ENCODE assay signal across 14 cellular contexts in the genomic region with DNA sequence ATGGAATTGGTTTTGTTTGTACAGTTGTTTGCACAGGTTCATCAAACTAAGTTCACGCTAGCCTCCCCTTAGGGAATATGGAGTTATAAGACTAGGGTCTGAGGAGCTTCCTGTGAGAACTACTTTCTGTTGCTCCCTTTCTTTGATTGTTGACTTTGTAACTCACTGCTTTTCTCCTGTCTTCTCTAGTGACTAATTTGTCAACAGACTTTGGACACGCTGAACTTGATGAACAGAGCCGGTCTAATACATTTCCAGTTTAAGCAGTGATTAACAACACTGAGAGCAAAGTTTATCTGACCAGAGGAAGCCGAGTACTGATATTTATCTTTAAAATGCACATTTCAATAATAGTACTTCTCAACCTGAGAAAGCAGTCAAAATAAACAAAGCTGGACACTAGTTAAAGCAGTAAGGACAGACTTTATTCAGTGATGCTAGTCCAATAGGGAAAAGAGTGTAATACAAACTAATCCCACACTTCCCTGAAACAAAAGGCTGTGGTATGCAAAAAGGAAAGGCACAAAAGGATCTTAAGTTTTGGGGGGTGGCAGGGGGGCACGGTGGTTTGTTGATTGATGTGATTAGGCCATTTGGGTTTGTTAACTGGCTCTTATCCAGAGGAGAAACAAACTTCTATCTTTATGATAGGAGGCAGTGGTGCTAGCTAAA. TPM values are rescaled to one million over a fixed set of nuclear protein-coding genes. Genes with fewer than 3 reads are reported as not detected.
DNase-seq lines count a peak whose midpoint lies in the region; ATAC-seq and TF ChIP-seq lines count a peak whose summit lies in the region.
"Had no signal": no experiment of that assay in that cellular context is flagged by ENCODE, and none has a peak within 500 bp of the region (broad histone marks: within the 10 kb centered on the region; RNA-seq: fewer than 3 reads in every experiment).

No MANE protein-coding gene starts in this region.

- H3K9ac ChIP-seq in DND-41 (ENCODE audit: low read depth, low read length): no peak overlapping the region

- H3K36me3 Mint-ChIP-seq in neural crest cell (ENCODE audit: low read depth): no peaks in the 10 kb centered on the region
- H3K36me3 Mint-ChIP-seq: CD4-positive, CD25-positive, alpha-beta regulatory T cell had no signal

- H3K4me1 ChIP-seq in DND-41 (ENCODE audit: insufficient read depth, low read length) (peaks cover 25% of the 10 kb centered on the region), tibial nerve (peaks cover 0 to 27% (median 9%) of the 10 kb centered on the region in 4 donors)
- H3K4me1 ChIP-seq: breast epithelium had no signal

- H3K4me3 Mint-ChIP-seq in neural crest cell: peak overlapping the region; percentile 54
- H3K4me3 Mint-ChIP-seq: stimulated activated naive B cell treated with anti-CD40 and anti-IgM and Interleukin-4, amounts not matched to agents 10 μg/mL and 1 μg/mL and 100 μg/mL, for 72 hours had no signal

- TF ChIP-seq EP300 in tibial nerve (IDR thresholded peaks at IDR 0.05): no peak

- peaks cover 25% of the 10 kb centered on the region for H3K4me1 Mint-ChIP-seq in neural crest cell

- no peak overlapping the region for H3K4me3 ChIP-seq in DND-41 (ENCODE audit: low read depth in 1 of 2, low read length in 2 of 2)
- H3K4me3 ChIP-seq in fibroblast of villous mesenchyme (ENCODE audit: low read depth, low read length): no peak overlapping the region
- H3K4me3 ChIP-seq in tibial nerve: no peak overlapping the region
- H3K4me3 ChIP-seq: breast epithelium, sigmoid colon had no signal

- H3K36me3 ChIP-seq in DND-41 (ENCODE audit: insufficient read depth, low read length) (no peaks in the 10 kb centered on the region), tibial nerve (no peaks in the 10 kb centered on the region)
- H3K36me3 ChIP-seq: breast epithelium, sigmoid colon had no signal

- peaks cover 5% of the 10 kb centered on the region for H3K27me3 Mint-ChIP-seq in neural crest cell (ENCODE audit: low read depth)
- H3K27me3 Mint-ChIP-seq: stimulated activated naive B cell treated with anti-CD40 and anti-IgM and Interleukin-4, amounts not matched to agents 10 μg/mL and 1 μg/mL and 100 μg/mL, for 72 hours had no signal

- H3K4me2 ChIP-seq in DND-41 (ENCODE audit: insufficient read depth, low read length): no peak overlapping the region

- H3K27ac Mint-ChIP-seq in neural crest cell (ENCODE audit: unreplicated experiment): no peak overlapping the region
- H3K27ac Mint-ChIP-seq: stimulated activated naive B cell treated with anti-CD40 and anti-IgM and Interleukin-4, amounts not matched to agents 10 μg/mL and 1 μg/mL and 100 μg/mL, for 72 hours had no signal

- WGBS in tibial nerve, 2 donors: 32 to 39% methylated on average over 5 of the region's 5 CpGs

- H4K20me1 ChIP-seq in DND-41 (ENCODE audit: insufficient read depth, low read length): no peaks in the 10 kb centered on the region

- H3K27me3 ChIP-seq in DND-41 (ENCODE audit: insufficient read depth, low read length, poor library complexity) (no peaks in the 10 kb centered on the region), tibial nerve (no peaks in the 10 kb centered on the region)
- H3K27me3 ChIP-seq: breast epithelium, sigmoid colon had no signal

- DNase-seq in DND-41: no peak
- DNase-seq in NCI-H748 (lab: John Stamatoyannopoulos, UW; ENCODE audit: unreplicated experiment): peak; percentile 44
- DNase-seq in fibroblast of villous mesenchyme (ENCODE audit: low read depth): peak; percentile 18
- no peak for DNase-seq in neural crest cell (ENCODE audit: low read depth, low spot score)
- DNase-seq in tibial nerve (ENCODE audit: low spot score in 2 of 2): no peak
- DNase-seq in HCEC 1CT: no peak
- DNase-seq in dermis blood vessel endothelial cell: no peak
- no peak for DNase-seq in NCI-H2227 (lab: John Stamatoyannopoulos, UW; ENCODE audit: unreplicated experiment)
- DNase-seq: activated effector memory CD4-positive, alpha-beta T cell treated with Interleukin-2 at 50 U/mL for 16 hours; CD4-positive, CD25-positive, alpha-beta regulatory T cell; islet precursor cell; sigmoid colon; stimulated activated naive B cell treated with anti-CD40 and anti-IgM and Interleukin-4, amounts not matched to agents 10 μg/mL and 1 μg/mL and 100 μg/mL, for 72 hours had no signal

- H2AFZ ChIP-seq in DND-41 (ENCODE audit: low read depth, low read length): peak overlapping the region; percentile 53; the same call in 1 of the 2 replicates

- H3K27ac ChIP-seq in DND-41 (ENCODE audit: low read length): no peak overlapping the region
- H3K27ac ChIP-seq in tibial nerve: no peak overlapping the region
- H3K27ac ChIP-seq: breast epithelium, sigmoid colon had no signal

- no peak for TF ChIP-seq POLR2A in tibial nerve (IDR thresholded peaks at IDR 0.05)

- peaks cover 34% of the 10 kb centered on the region for H3K79me2 ChIP-seq in DND-41 (ENCODE audit: insufficient read depth, low read length)

- no peak for ATAC-seq in DND-41 (ENCODE audit: insufficient read depth, low read depth)
- ATAC-seq: stimulated activated naive B cell treated with anti-CD40 and anti-IgM and Interleukin-4, amounts not matched to agents 10 μg/mL and 1 μg/mL and 100 μg/mL, for 72 hours had no signal

- TF ChIP-seq CTCF in DND-41 (IDR thresholded peaks at IDR 0.05; ENCODE audit: borderline replicate concordance, extremely low read depth, low read length, poor library complexity, severe bottlenecking) (no peak), fibroblast of villous mesenchyme (IDR thresholded peaks at IDR 0.05; ENCODE audit: insufficient read depth, low read depth, low read length) (no peak), neural crest cell (conservative IDR thresholded peaks at IDR 0.05) (no peak), tibial nerve (IDR thresholded peaks at IDR 0.05) (no peak)

- no peaks in the 10 kb centered on the region for H3K9me3 ChIP-seq in DND-41 (ENCODE audit: insufficient read depth, low read length, severe bottlenecking)
- no peaks in the 10 kb centered on the region for H3K9me3 ChIP-seq in tibial nerve
- H3K9me3 ChIP-seq: breast epithelium, sigmoid colon had no signal

- peaks cover 3% of the 10 kb centered on the region for H3K9me3 Mint-ChIP-seq in neural crest cell
- H3K9me3 Mint-ChIP-seq: CD4-positive, CD25-positive, alpha-beta regulatory T cell; stimulated activated naive B cell treated with anti-CD40 and anti-IgM and Interleukin-4, amounts not matched to agents 10 μg/mL and 1 μg/mL and 100 μg/mL, for 72 hours had no signal

RNA-seq across cellular contexts. Expression of a gene that starts 2.7 kb away (rescaled TPM):
- total RNA-seq in fibroblast of villous mesenchyme: 10.3 and 13.8 TPM in 2 replicates
- total RNA-seq in neural crest cell: 22.6 and 25.4 TPM in 2 replicates
- 10 to 100 TPM; 15.0 to 33.3 (median 24.5) TPM for total RNA-seq in tibial nerve
- 20.4 and 21.6 TPM in 2 replicates for total RNA-seq in dermis blood vessel endothelial cell

RNA-seq across cellular contexts. Expression of a gene that starts 28.7 kb away (rescaled TPM):
- 24.2 and 26.3 TPM in 2 replicates for total RNA-seq in fibroblast of villous mesenchyme
- 18.4 and 22.6 TPM in 2 replicates for total RNA-seq in neural crest cell
- 10 to 100 TPM; 62.4 to 75.1 (median 67.8) TPM for total RNA-seq in tibial nerve
- 48.0 and 71.5 TPM in 2 replicates for total RNA-seq in dermis blood vessel endothelial cell

Comparison
In these comparisons a context has a peak if more than half of its experiments do, and no peak if none do; other contexts are left out.
1. DNase-seq: peak in NCI-H748 (single experiment) and fibroblast of villous mesenchyme (single experiment); none in DND-41 (single experiment), neural crest cell (single experiment), tibial nerve (0 of 2), HCEC 1CT (single experiment), dermis blood vessel endothelial cell (single experiment) and NCI-H2227 (single experiment).